ENCODE assay signal across 1 cellular context in the genomic region with DNA sequence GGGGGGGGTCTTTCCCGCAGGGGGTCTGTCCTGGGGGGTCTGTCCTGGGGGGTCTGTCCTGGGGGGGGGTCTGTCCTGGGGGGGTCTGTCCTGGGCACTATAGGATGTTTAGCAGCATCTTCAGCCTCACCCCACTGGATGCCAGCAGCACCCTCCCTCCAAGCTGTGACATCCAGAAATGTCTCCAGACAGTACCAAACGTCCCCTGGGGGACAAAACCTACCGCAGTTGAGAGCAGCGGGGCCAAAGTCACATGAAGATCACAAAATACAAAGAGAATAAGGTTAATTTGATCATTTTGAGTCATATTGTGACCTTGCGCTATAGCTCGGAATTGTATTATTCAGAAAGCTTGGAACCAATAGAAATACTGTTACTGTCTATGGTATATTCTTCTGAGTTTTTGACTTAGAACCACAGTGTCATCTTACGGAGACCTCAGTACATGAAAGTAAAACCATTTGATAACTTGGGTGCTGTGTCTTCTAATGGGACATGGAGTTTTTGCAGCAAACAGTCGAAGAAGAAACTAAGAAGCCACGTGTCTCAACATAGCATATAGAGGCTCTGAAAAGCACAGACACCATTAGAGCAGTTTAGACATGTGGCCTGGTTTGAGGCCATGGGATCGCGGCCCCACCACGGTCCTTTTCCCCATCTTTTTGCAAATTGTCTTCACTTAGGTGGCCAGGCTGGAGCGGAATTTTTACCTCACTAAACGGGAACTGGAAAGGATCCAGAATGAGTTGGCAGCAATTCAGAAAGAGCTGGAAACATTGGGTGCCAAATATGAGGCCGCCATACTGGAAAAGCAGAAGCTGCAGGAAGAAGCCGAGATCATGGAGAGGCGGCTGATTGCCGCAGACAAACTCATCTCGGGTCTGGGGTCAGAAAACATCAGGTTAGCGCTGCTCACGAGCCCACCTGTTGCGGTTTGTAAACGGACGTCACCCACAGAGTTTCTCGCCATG.
TF ChIP-seq lines count a peak whose summit lies in the region.

No MANE protein-coding gene starts in this region.

TF ChIP-seq in K562, 482 proteins besides CTCF, POLR2A, EP300 and RAD21:
- TF ChIP-seq YY1 (IDR thresholded peaks at IDR 0.05; ENCODE audit: borderline replicate concordance in 1 of 3, control insufficient read depth in 1 of 3, extremely low read depth in 1 of 3, insufficient read depth in 3 of 3, insufficient read length in 1 of 3, insufficient replicate concordance in 2 of 3, low read depth in 1 of 3, low read length in 2 of 3) (peak in 1 of 3 experiments; percentile 15), MAFK (IDR thresholded peaks at IDR 0.05; ENCODE audit: low read length) (no peak), L3MBTL2 (IDR thresholded peaks at IDR 0.05) (peak; percentile 45), ZBTB17 (CRISPR knock-in tag; IDR thresholded peaks at IDR 0.05) (no peak), FOXK2 (conservative IDR thresholded peaks at IDR 0.05 in 1 of 2, IDR thresholded peaks at IDR 0.05 in 1 of 2; ENCODE audit: low read depth in 2 of 2) (no peak)
- TF ChIP-seq, protein P1, sequence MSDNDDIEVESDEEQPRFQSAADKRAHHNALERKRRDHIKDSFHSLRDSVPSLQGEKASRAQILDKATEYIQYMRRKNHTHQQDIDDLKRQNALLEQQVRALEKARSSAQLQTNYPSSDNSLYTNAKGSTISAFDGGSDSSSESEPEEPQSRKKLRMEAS (CRISPR knock-in tag; IDR thresholded peaks at IDR 0.05): peak; percentile 40; the same call in 1 of the 2 replicates
- TF ChIP-seq, protein P2, sequence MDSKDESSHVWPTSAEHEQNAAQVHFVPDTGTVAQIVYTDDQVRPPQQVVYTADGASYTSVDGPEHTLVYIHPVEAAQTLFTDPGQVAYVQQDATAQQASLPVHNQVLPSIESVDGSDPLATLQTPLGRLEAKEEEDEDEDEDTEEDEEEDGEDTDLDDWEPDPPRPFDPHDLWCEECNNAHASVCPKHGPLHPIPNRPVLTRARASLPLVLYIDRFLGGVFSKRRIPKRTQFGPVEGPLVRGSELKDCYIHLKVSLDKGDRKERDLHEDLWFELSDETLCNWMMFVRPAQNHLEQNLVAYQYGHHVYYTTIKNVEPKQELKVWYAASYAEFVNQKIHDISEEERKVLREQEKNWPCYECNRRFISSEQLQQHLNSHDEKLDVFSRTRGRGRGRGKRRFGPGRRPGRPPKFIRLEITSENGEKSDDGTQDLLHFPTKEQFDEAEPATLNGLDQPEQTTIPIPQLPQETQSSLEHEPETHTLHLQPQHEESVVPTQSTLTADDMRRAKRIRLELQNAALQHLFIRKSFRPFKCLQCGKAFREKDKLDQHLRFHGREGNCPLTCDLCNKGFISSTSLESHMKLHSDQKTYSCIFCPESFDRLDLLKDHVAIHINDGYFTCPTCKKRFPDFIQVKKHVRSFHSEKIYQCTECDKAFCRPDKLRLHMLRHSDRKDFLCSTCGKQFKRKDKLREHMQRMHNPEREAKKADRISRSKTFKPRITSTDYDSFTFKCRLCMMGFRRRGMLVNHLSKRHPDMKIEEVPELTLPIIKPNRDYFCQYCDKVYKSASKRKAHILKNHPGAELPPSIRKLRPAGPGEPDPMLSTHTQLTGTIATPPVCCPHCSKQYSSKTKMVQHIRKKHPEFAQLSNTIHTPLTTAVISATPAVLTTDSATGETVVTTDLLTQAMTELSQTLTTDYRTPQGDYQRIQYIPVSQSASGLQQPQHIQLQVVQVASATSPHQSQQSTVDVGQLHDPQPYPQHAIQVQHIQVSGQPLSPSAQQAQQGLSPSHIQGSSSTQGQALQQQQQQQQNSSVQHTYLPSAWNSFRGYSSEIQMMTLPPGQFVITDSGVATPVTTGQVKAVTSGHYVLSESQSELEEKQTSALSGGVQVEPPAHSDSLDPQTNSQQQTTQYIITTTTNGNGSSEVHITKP (IDR thresholded peaks at IDR 0.05; ENCODE audit: partially characterized antibody): peak; percentile 47
TF ChIP-seq in K562: peak in this region for 4.
